Comparison of ENCODE assay signal across 8 cellular contexts in genomic region chr21:29849735-29850176, GRCh38.
DNase-seq lines count a peak whose midpoint lies in the region; ATAC-seq and TF ChIP-seq lines count a peak whose summit lies in the region.

No MANE protein-coding gene starts in this region.

- H2AFZ ChIP-seq in OCI-LY1 (ENCODE audit: low read length) = no peak overlapping the region

- no peak overlapping the region for H3K9ac ChIP-seq in OCI-LY1 (ENCODE audit: low read length)

- no peaks in the 10 kb centered on the region for H3F3A ChIP-seq in OCI-LY1 (ENCODE audit: insufficient read depth, low read length)

- ATAC-seq in GM21717 (IDR thresholded peaks at IDR 0.05; ENCODE audit: unreplicated experiment) = peak; percentile 96

- no peaks in the 10 kb centered on the region for H4K20me1 ChIP-seq in OCI-LY1 (ENCODE audit: insufficient read depth, low read length)

- peak; percentile 73 for TF ChIP-seq CTCF in OCI-LY1 (IDR thresholded peaks at IDR 0.05; ENCODE audit: low read length)
- TF ChIP-seq CTCF in uterus (IDR thresholded peaks at IDR 0.05) = peak; percentile 28 to 52 (median 42)

- no peak overlapping the region for H3K4me2 ChIP-seq in OCI-LY1 (ENCODE audit: low read length)

- no peak for TF ChIP-seq POLR2A in uterus (IDR thresholded peaks at IDR 0.05)

- no peak overlapping the region for H3K27ac ChIP-seq in OCI-LY1 (ENCODE audit: low read depth, low read length, poor library complexity, severe bottlenecking)
- no peak overlapping the region for H3K27ac ChIP-seq in uterus

- H3K4me1 ChIP-seq in OCI-LY1 (ENCODE audit: insufficient read depth, low read length, severe bottlenecking) = no peaks in the 10 kb centered on the region
- no peaks in the 10 kb centered on the region for H3K4me1 ChIP-seq in uterus

- no peaks in the 10 kb centered on the region for H3K27me3 ChIP-seq in OCI-LY1 (ENCODE audit: insufficient read depth, low read length)
- H3K27me3 ChIP-seq in uterus = no peaks in the 10 kb centered on the region

- H3K36me3 ChIP-seq in OCI-LY1 (ENCODE audit: insufficient read depth, low read length) (no peaks in the 10 kb centered on the region), uterus (no peaks in the 10 kb centered on the region)

- intact Hi-C loops in uterus (cut with DNase I; ENCODE audit: low total_unique reads) = no loop called here

- in situ Hi-C loops in G401 (cut with HindIII; ENCODE audit: low sequenced_read_pairs) = no loop called here

- H3K9me2 ChIP-seq in OCI-LY1 (ENCODE audit: low read depth, low read length) = no peaks in the 10 kb centered on the region

- H3K9me3 ChIP-seq in OCI-LY1 (ENCODE audit: low read length) (no peaks in the 10 kb centered on the region), uterus (no peaks in the 10 kb centered on the region)

- no peak overlapping the region for H3K4me3 ChIP-seq in OCI-LY1 (ENCODE audit: low read depth, low read length, poor library complexity, severe bottlenecking)
- H3K4me3 ChIP-seq in uterus = no peak overlapping the region

- no peaks in the 10 kb centered on the region for H3K79me2 ChIP-seq in OCI-LY1 (ENCODE audit: insufficient read depth, low read length)

- DNase-seq in G401 (ENCODE audit: low spot score) = peak; percentile 68
- DNase-seq in HUDEP-2 (lab: John Stamatoyannopoulos, UW; ENCODE audit: unreplicated experiment in 76 of 76) = peak in 47 of 76 experiments; percentile 3 to 71 (median 23)
- peak; percentile 17 for DNase-seq in activated T-cell treated with anti-CD3 and anti-CD28 coated beads, Interleukin-2, amount 50 U/mL, for 1 hour
- peak; percentile 47 for DNase-seq in fibroblast of the conjunctiva (ENCODE audit: low read depth)
- DNase-seq in nucleus accumbens (lab: John Stamatoyannopoulos, UW) = peak in 42 of 56 donors; percentile 0 to 71 (median 20)
- DNase-seq in uterus = no peak

Comparison
In these comparisons a context has a peak if more than half of its experiments do, and no peak if none do; other contexts are left out.
1. DNase-seq: peak in G401 (single experiment), HUDEP-2 (47 of 76), activated T-cell treated with anti-CD3 and anti-CD28 coated beads, Interleukin-2, amount 50 U/mL, for 1 hour (single experiment), fibroblast of the conjunctiva (single experiment) and nucleus accumbens (42 of 56); none in uterus (0 of 2).